Comparison of ENCODE assay signal across 21 cellular contexts in genomic region chr13:87107626-87108025, GRCh38.
"Had no signal": no experiment of that assay in that cellular context is flagged by ENCODE, and none has a peak within 500 bp of the region (broad histone marks: within the 10 kb centered on the region; RNA-seq: fewer than 3 reads in every experiment).

No MANE protein-coding gene starts in this region.

- H3K9ac ChIP-seq: neural progenitor cell had no signal

- H3K27me3 ChIP-seq: dorsolateral prefrontal cortex, hepatocyte, neural progenitor cell, ovary, right atrium auricular region, sigmoid colon had no signal

- H3K27ac ChIP-seq: dorsolateral prefrontal cortex, hepatocyte, neural progenitor cell, ovary, right atrium auricular region, sigmoid colon had no signal

- H3K27ac Mint-ChIP-seq: natural killer cell, neural progenitor cell, type B pancreatic cell had no signal

- H3K4me2 ChIP-seq: hepatocyte, neural progenitor cell had no signal

- H3K4me1 ChIP-seq: neural progenitor cell, right atrium auricular region, sigmoid colon had no signal

- H3K79me2 ChIP-seq: hepatocyte had no signal

- H3K9me3 Mint-ChIP-seq: type B pancreatic cell had no signal

- H3K36me3 Mint-ChIP-seq: neural progenitor cell, type B pancreatic cell had no signal

- H3K4me3 ChIP-seq: dorsolateral prefrontal cortex, hepatocyte, lung, mucosa of descending colon, neural progenitor cell, ovary, right atrium auricular region, sigmoid colon had no signal

- H3K36me3 ChIP-seq: neural progenitor cell, ovary, right atrium auricular region, sigmoid colon had no signal

- DNase-seq: cortex of kidney; dorsolateral prefrontal cortex; effector CD8-positive, alpha-beta T cell; foreskin melanocyte; head of caudate nucleus; kidney; left colon; left ventricle myocardium superior; mucosa of descending colon; natural killer cell; nucleus accumbens; ovary; sigmoid colon; small intestine; stimulated activated CD4-positive, alpha-beta T cell treated with anti-CD3 and anti-CD28 coated beads, Interleukin-2, amount 100 ng/mL, for 48 hours; stimulated activated naive CD4-positive, alpha-beta T cell treated with Interleukin-2 at 50 U/mL for 16 hours had no signal

- H2AFZ ChIP-seq: hepatocyte, neural progenitor cell had no signal

- H3K4me1 Mint-ChIP-seq: natural killer cell, neural progenitor cell had no signal

- H3K27me3 Mint-ChIP-seq: type B pancreatic cell had no signal

- H3K4me3 Mint-ChIP-seq: natural killer cell, neural progenitor cell, type B pancreatic cell had no signal

- H3K9me3 ChIP-seq: mucosa of descending colon, ovary, right atrium auricular region, sigmoid colon had no signal
